In genomic region chr20:43653966-43654365, GRCh38 we compare ENCODE assay signal across 12 cellular contexts.
"Had no signal": no experiment of that assay in that cellular context is flagged by ENCODE, and none has a peak within 500 bp of the region (broad histone marks: within the 10 kb centered on the region; RNA-seq: fewer than 3 reads in every experiment).

No MANE protein-coding gene starts in this region.

- H3K36me3 Mint-ChIP-seq: naive thymus-derived CD4-positive, alpha-beta T cell had no signal

- H3K9me3 Mint-ChIP-seq: activated naive CD4-positive, alpha-beta T cell treated with anti-CD3 and anti-CD28 coated beads for 36 hours; naive thymus-derived CD4-positive, alpha-beta T cell had no signal

- H3K4me1 ChIP-seq: thyroid gland had no signal

- DNase-seq: activated CD4-positive, alpha-beta T cell treated with anti-CD3 and anti-CD28 coated beads for 36 hours; activated CD4-positive, alpha-beta T cell treated with anti-CD3 and anti-CD28 coated beads, Interleukin-2, amount 50 U/mL, for 48 hours; activated naive CD4-positive, alpha-beta T cell treated with anti-CD3 and anti-CD28 coated beads for 36 hours; dermis blood vessel endothelial cell; effector memory CD4-positive, alpha-beta T cell; hippocampal formation; naive thymus-derived CD4-positive, alpha-beta T cell; stimulated activated naive CD4-positive, alpha-beta T cell; thyroid gland; WERI-Rb-1 had no signal

- H3K4me3 Mint-ChIP-seq: activated CD4-positive, alpha-beta T cell treated with anti-CD3 and anti-CD28 coated beads for 36 hours; activated naive CD4-positive, alpha-beta T cell treated with anti-CD3 and anti-CD28 coated beads for 36 hours; naive thymus-derived CD4-positive, alpha-beta T cell had no signal

- H3K4me3 ChIP-seq: thyroid gland had no signal

- H3K36me3 ChIP-seq: thyroid gland, WERI-Rb-1 had no signal

- H3K27me3 Mint-ChIP-seq: activated CD4-positive, alpha-beta T cell treated with anti-CD3 and anti-CD28 coated beads for 36 hours; naive thymus-derived CD4-positive, alpha-beta T cell had no signal

- H3K9me3 ChIP-seq: thyroid gland had no signal

- H3K27ac Mint-ChIP-seq: activated CD4-positive, alpha-beta T cell treated with anti-CD3 and anti-CD28 coated beads for 36 hours; activated naive CD4-positive, alpha-beta T cell treated with anti-CD3 and anti-CD28 coated beads for 36 hours had no signal

- ATAC-seq: activated CD4-positive, alpha-beta T cell treated with anti-CD3 and anti-CD28 coated beads for 36 hours; left lobe of liver; naive thymus-derived CD4-positive, alpha-beta T cell; sciatic nerve had no signal
